In genomic region chr9:107390806-107391205, GRCh38 we compare ENCODE assay signal across 14 cellular contexts.
"Had no signal": no experiment of that assay in that cellular context is flagged by ENCODE, and none has a peak within 500 bp of the region (broad histone marks: within the 10 kb centered on the region; RNA-seq: fewer than 3 reads in every experiment).

No MANE protein-coding gene starts in this region.

- ATAC-seq: foreskin keratinocyte; naive thymus-derived CD4-positive, alpha-beta T cell; stimulated activated naive B cell treated with anti-CD40 and anti-IgM and Interleukin-4, amounts not matched to agents 10 μg/mL and 1 μg/mL and 100 μg/mL, for 72 hours had no signal

- H3K4me3 Mint-ChIP-seq: activated naive CD8-positive, alpha-beta T cell treated with anti-CD3 and anti-CD28 coated beads, Interleukin-2, amount 50 U/mL, for 24 hours; naive thymus-derived CD4-positive, alpha-beta T cell; stimulated activated naive B cell treated with anti-CD40 and anti-IgM and Interleukin-4, amounts not matched to agents 10 μg/mL and 1 μg/mL and 100 μg/mL, for 72 hours had no signal

- DNase-seq: activated CD4-positive, alpha-beta T cell treated with anti-CD3 and anti-CD28 coated beads for 4 hours; activated CD8-positive, alpha-beta memory T cell treated with anti-CD3 and anti-CD28 coated beads for 24 hours; activated naive CD4-positive, alpha-beta T cell treated with Interleukin-2 at 50 U/mL for 16 hours; activated naive CD8-positive, alpha-beta T cell treated with anti-CD3 and anti-CD28 coated beads, Interleukin-2, amount 50 U/mL, for 24 hours; colonic mucosa; effector CD8-positive, alpha-beta T cell; kidney glomerular epithelial cell; naive thymus-derived CD4-positive, alpha-beta T cell; stimulated activated CD4-positive, alpha-beta T cell treated with anti-CD3 and anti-CD28 coated beads, Interleukin-1b, Interleukin-23, amount 100 ng/mL, for 48 hours; stimulated activated naive B cell treated with anti-CD40 and anti-IgM and Interleukin-4, amounts not matched to agents 10 μg/mL and 1 μg/mL and 100 μg/mL, for 72 hours; T1000; upper lobe of left lung had no signal

- H3K27ac ChIP-seq: colonic mucosa, foreskin keratinocyte, parathyroid adenoma had no signal

- H3K27ac Mint-ChIP-seq: activated naive CD8-positive, alpha-beta T cell treated with anti-CD3 and anti-CD28 coated beads, Interleukin-2, amount 50 U/mL, for 24 hours; naive thymus-derived CD4-positive, alpha-beta T cell; stimulated activated naive B cell treated with anti-CD40 and anti-IgM and Interleukin-4, amounts not matched to agents 10 μg/mL and 1 μg/mL and 100 μg/mL, for 72 hours had no signal

- H3K4me1 Mint-ChIP-seq: activated naive CD8-positive, alpha-beta T cell treated with anti-CD3 and anti-CD28 coated beads, Interleukin-2, amount 50 U/mL, for 24 hours; naive thymus-derived CD4-positive, alpha-beta T cell; stimulated activated naive B cell treated with anti-CD40 and anti-IgM and Interleukin-4, amounts not matched to agents 10 μg/mL and 1 μg/mL and 100 μg/mL, for 72 hours had no signal

- H3K4me3 ChIP-seq: colonic mucosa, upper lobe of left lung had no signal

- H3K36me3 ChIP-seq: colonic mucosa, upper lobe of left lung had no signal

- H3K9me3 ChIP-seq: colonic mucosa, upper lobe of left lung had no signal

- H3K4me1 ChIP-seq: colonic mucosa, parathyroid adenoma had no signal

- H3K27me3 ChIP-seq: colonic mucosa, foreskin keratinocyte, upper lobe of left lung had no signal

- H3K36me3 Mint-ChIP-seq: naive thymus-derived CD4-positive, alpha-beta T cell; stimulated activated naive B cell treated with anti-CD40 and anti-IgM and Interleukin-4, amounts not matched to agents 10 μg/mL and 1 μg/mL and 100 μg/mL, for 72 hours had no signal

- H3K9me3 Mint-ChIP-seq: activated naive CD8-positive, alpha-beta T cell treated with anti-CD3 and anti-CD28 coated beads, Interleukin-2, amount 50 U/mL, for 24 hours; stimulated activated naive B cell treated with anti-CD40 and anti-IgM and Interleukin-4, amounts not matched to agents 10 μg/mL and 1 μg/mL and 100 μg/mL, for 72 hours had no signal
